Comparison of ENCODE assay signal across 9 cellular contexts in genomic region chr1:201593200-201593828, GRCh38. TPM values are rescaled to one million over a fixed set of nuclear protein-coding genes. Genes with fewer than 3 reads are reported as not detected.
DNase-seq lines count a peak whose midpoint lies in the region; ATAC-seq and TF ChIP-seq lines count a peak whose summit lies in the region.
"Had no signal": no experiment of that assay in that cellular context is flagged by ENCODE, and none has a peak within 500 bp of the region (broad histone marks: within the 10 kb centered on the region; RNA-seq: fewer than 3 reads in every experiment).

No MANE protein-coding gene starts in this region.

- 46% methylated on average over 7 of the region's 7 CpGs for WGBS in right cardiac atrium

- no peaks in the 10 kb centered on the region for H3K27me3 ChIP-seq in adipocyte (replicated peaks; ENCODE audit: control insufficient read depth, insufficient read depth, low read length)
- H3K27me3 ChIP-seq in right cardiac atrium (ENCODE audit: control insufficient read depth, insufficient read depth), result no peaks in the 10 kb centered on the region
- H3K27me3 ChIP-seq in upper lobe of right lung, result no peaks in the 10 kb centered on the region

- no peaks in the 10 kb centered on the region for H3K27me3 Mint-ChIP-seq in activated naive CD8-positive, alpha-beta T cell treated with anti-CD3 and anti-CD28 coated beads, Interleukin-2, amount 50 U/mL, for 24 hours

- no peak overlapping the region for H3K27ac Mint-ChIP-seq in activated naive CD8-positive, alpha-beta T cell treated with anti-CD3 and anti-CD28 coated beads, Interleukin-2, amount 50 U/mL, for 24 hours
- H3K27ac Mint-ChIP-seq: B cell had no signal

- no peaks in the 10 kb centered on the region for H3K9me3 ChIP-seq in adipocyte (ENCODE audit: control insufficient read depth, low read length)
- H3K9me3 ChIP-seq in right cardiac atrium (ENCODE audit: control insufficient read depth, low read length), result no peaks in the 10 kb centered on the region
- no peaks in the 10 kb centered on the region for H3K9me3 ChIP-seq in upper lobe of right lung

- no peaks in the 10 kb centered on the region for H3K4me1 Mint-ChIP-seq in activated naive CD8-positive, alpha-beta T cell treated with anti-CD3 and anti-CD28 coated beads, Interleukin-2, amount 50 U/mL, for 24 hours
- H3K4me1 Mint-ChIP-seq: B cell had no signal

- H3K36me3 ChIP-seq in adipocyte (ENCODE audit: control insufficient read depth, insufficient read depth, low read length, severe bottlenecking) (peaks cover 36% of the 10 kb centered on the region), upper lobe of right lung (no peaks in the 10 kb centered on the region)

- intact Hi-C loops in right cardiac atrium (cut with DNase I) (no loop called here), upper lobe of right lung (cut with DNase I) (no loop called here)

- DNase-seq in NCI-H2081 (lab: John Stamatoyannopoulos, UW) (peak; percentile 27 to 32), NCI-H2081 treated with DMSO at 0.1 percent for 48 hours (lab: John Stamatoyannopoulos, UW) (no peak), adipocyte (ENCODE audit: low read depth) (peak; percentile 99), right cardiac atrium (peak; percentile 66 to 68 (median 67)), upper lobe of right lung (peak; percentile 27), globus pallidus (ENCODE audit: low spot score) (no peak), activated T-cell treated with anti-CD3 and anti-CD28 coated beads for 4 hours (no peak)
- DNase-seq in activated naive CD8-positive, alpha-beta T cell treated with anti-CD3 and anti-CD28 coated beads, Interleukin-2, amount 50 U/mL, for 24 hours, result no peak

- TF ChIP-seq CTCF in upper lobe of right lung (IDR thresholded peaks at IDR 0.05), result no peak

- H3K27ac ChIP-seq in right cardiac atrium (ENCODE audit: low read length), result peak overlapping the region; percentile 49
- H3K27ac ChIP-seq in upper lobe of right lung, result no peak overlapping the region

- no peaks in the 10 kb centered on the region for H3K9me3 Mint-ChIP-seq in activated naive CD8-positive, alpha-beta T cell treated with anti-CD3 and anti-CD28 coated beads, Interleukin-2, amount 50 U/mL, for 24 hours

- no peaks in the 10 kb centered on the region for H3K36me3 Mint-ChIP-seq in activated naive CD8-positive, alpha-beta T cell treated with anti-CD3 and anti-CD28 coated beads, Interleukin-2, amount 50 U/mL, for 24 hours (ENCODE audit: low read depth)

- H3K4me1 ChIP-seq in adipocyte (ENCODE audit: control insufficient read depth, insufficient read depth, low read length) (peaks cover 31% of the 10 kb centered on the region), right cardiac atrium (ENCODE audit: control insufficient read depth, insufficient read depth, low read length) (peaks cover 8% of the 10 kb centered on the region), upper lobe of right lung (peaks cover 23% of the 10 kb centered on the region)

- ATAC-seq in right cardiac atrium (peak; percentile 85 to 88), upper lobe of right lung (peak; percentile 5)
- ATAC-seq in activated naive CD8-positive, alpha-beta T cell treated with anti-CD3 and anti-CD28 coated beads, Interleukin-2, amount 50 U/mL, for 24 hours, result no peak

- H3K4me3 Mint-ChIP-seq in activated naive CD8-positive, alpha-beta T cell treated with anti-CD3 and anti-CD28 coated beads, Interleukin-2, amount 50 U/mL, for 24 hours, result no peak overlapping the region
- H3K4me3 Mint-ChIP-seq: B cell had no signal

- no peak overlapping the region for H3K4me3 ChIP-seq in adipocyte (ENCODE audit: low read length)
- H3K4me3 ChIP-seq in right cardiac atrium (ENCODE audit: low read length), result no peak overlapping the region
- no peak overlapping the region for H3K4me3 ChIP-seq in upper lobe of right lung

- H3K9ac ChIP-seq in adipocyte (ENCODE audit: low read length), result peak overlapping the region; percentile 49

RNA-seq across cellular contexts. Expression of gene NAV1, which starts 54.4 kb away (rescaled TPM):
- 10 to 100 TPM; 13.3 to 29.1 (median 20.6) TPM for total RNA-seq in right cardiac atrium
- polyA plus RNA-seq in right cardiac atrium, result 8.0 TPM
- total RNA-seq in upper lobe of right lung, result 34.1 TPM

Comparison
In these comparisons a context has a peak if more than half of its experiments do, and no peak if none do; other contexts are left out.
1. DNase-seq: peak in NCI-H2081 (2 of 2), adipocyte (single experiment), right cardiac atrium (3 of 3) and upper lobe of right lung (single experiment); none in NCI-H2081 treated with DMSO at 0.1 percent for 48 hours (single experiment), globus pallidus (single experiment), activated naive CD8-positive, alpha-beta T cell treated with anti-CD3 and anti-CD28 coated beads, Interleukin-2, amount 50 U/mL, for 24 hours (single experiment) and activated T-cell treated with anti-CD3 and anti-CD28 coated beads for 4 hours (single experiment).